In the genomic region with DNA sequence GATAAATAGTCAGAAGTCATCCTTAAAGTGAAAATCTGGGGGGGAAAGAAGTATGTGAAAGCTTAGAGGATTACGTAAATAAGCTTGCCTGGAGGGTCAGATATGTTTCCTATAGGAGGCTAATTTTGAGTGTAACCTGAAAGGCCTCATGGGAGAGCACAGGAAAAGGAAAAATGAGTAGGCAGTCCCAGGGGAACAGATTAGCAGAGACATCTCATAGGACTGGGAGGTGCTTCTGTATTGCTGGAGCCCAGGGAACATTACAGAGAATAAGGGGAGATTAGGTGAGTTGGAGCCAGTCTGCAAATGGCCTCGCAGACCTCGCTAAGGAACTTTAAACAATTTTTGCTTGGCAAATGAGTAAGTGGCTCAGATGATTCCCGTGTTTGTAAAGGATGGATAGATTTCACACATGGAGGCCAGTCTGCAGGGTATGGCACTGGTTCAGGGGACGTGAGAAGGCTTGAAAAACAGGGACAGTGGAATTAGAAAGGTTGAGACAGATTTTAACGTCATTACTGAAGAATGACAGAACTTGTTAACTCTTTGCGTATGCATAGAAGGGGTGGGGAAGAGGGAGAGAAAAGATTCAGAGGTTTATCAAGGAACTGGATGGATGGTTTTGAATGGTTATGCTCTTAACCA, we compare ENCODE assay signal across 2 cellular contexts.
TF ChIP-seq lines count a peak whose summit lies in the region.

No MANE protein-coding gene starts in this region.

TF ChIP-seq in IMR-90, 13 proteins besides CTCF, POLR2A, EP300 and RAD21 (continued from another document):
- TF ChIP-seq, protein P1, sequence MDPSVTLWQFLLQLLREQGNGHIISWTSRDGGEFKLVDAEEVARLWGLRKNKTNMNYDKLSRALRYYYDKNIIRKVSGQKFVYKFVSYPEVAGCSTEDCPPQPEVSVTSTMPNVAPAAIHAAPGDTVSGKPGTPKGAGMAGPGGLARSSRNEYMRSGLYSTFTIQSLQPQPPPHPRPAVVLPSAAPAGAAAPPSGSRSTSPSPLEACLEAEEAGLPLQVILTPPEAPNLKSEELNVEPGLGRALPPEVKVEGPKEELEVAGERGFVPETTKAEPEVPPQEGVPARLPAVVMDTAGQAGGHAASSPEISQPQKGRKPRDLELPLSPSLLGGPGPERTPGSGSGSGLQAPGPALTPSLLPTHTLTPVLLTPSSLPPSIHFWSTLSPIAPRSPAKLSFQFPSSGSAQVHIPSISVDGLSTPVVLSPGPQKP (IDR thresholded peaks at IDR 0.05; ENCODE audit: borderline replicate concordance, low read depth, low read length): no peak
- TF ChIP-seq SMC3 (IDR thresholded peaks at IDR 0.05; ENCODE audit: low read depth, low read length): no peak
- TF ChIP-seq FOS (IDR thresholded peaks at IDR 0.05; ENCODE audit: low read depth, low read length): no peak
- TF ChIP-seq BHLHE40 (IDR thresholded peaks at IDR 0.05; ENCODE audit: low read depth, low read length): no peak
- TF ChIP-seq RCOR1 (IDR thresholded peaks at IDR 0.05; ENCODE audit: insufficient replicate concordance, low read length): no peak
- TF ChIP-seq, protein P2, sequence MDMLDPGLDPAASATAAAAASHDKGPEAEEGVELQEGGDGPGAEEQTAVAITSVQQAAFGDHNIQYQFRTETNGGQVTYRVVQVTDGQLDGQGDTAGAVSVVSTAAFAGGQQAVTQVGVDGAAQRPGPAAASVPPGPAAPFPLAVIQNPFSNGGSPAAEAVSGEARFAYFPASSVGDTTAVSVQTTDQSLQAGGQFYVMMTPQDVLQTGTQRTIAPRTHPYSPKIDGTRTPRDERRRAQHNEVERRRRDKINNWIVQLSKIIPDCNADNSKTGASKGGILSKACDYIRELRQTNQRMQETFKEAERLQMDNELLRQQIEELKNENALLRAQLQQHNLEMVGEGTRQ (IDR thresholded peaks at IDR 0.05; ENCODE audit: low read depth, low read length): no peak
- no peak for TF ChIP-seq RFX5 (IDR thresholded peaks at IDR 0.05; ENCODE audit: low read depth, low read length)
- TF ChIP-seq NFE2L2 (IDR thresholded peaks at IDR 0.05; ENCODE audit: low read depth, low read length): no peak
- no peak for TF ChIP-seq MAFK (IDR thresholded peaks at IDR 0.05; ENCODE audit: low read depth, low read length)
TF ChIP-seq in IMR-90: peak in this region for 0.

TF ChIP-seq in HEK293T, 16 proteins besides CTCF, POLR2A, EP300 and RAD21:
- TF ChIP-seq, protein P3, sequence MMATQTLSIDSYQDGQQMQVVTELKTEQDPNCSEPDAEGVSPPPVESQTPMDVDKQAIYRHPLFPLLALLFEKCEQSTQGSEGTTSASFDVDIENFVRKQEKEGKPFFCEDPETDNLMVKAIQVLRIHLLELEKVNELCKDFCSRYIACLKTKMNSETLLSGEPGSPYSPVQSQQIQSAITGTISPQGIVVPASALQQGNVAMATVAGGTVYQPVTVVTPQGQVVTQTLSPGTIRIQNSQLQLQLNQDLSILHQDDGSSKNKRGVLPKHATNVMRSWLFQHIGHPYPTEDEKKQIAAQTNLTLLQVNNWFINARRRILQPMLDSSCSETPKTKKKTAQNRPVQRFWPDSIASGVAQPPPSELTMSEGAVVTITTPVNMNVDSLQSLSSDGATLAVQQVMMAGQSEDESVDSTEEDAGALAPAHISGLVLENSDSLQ (IDR thresholded peaks at IDR 0.05): no peak
- TF ChIP-seq FOXM1 (IDR thresholded peaks at IDR 0.05; ENCODE audit: borderline replicate concordance) (no peak), HDGF (IDR thresholded peaks at IDR 0.05; ENCODE audit: borderline replicate concordance) (no peak), FOXK2 (IDR thresholded peaks at IDR 0.05) (no peak), ELF4 (IDR thresholded peaks at IDR 0.05) (no peak), FOXA1 (IDR thresholded peaks at IDR 0.05) (no peak), SUZ12 (IDR thresholded peaks at IDR 0.05) (no peak), CTBP1 (IDR thresholded peaks at IDR 0.05; ENCODE audit: borderline replicate concordance) (no peak), SP1 (IDR thresholded peaks at IDR 0.05) (no peak), ARNT (IDR thresholded peaks at IDR 0.05) (no peak), L3MBTL2 (conservative IDR thresholded peaks at IDR 0.05) (no peak), TARDBP (IDR thresholded peaks at IDR 0.05) (no peak), NFRKB (IDR thresholded peaks at IDR 0.05) (no peak), ZNF384 (IDR thresholded peaks at IDR 0.05) (no peak), BHLHE40 (IDR thresholded peaks at IDR 0.05; ENCODE audit: borderline replicate concordance) (no peak), LEF1 (IDR thresholded peaks at IDR 0.05; ENCODE audit: borderline replicate concordance) (no peak)
